ENCODE assay signal across 13 cellular contexts in genomic region chr11:62565100-62565802, GRCh38. TPM values are rescaled to one million over a fixed set of nuclear protein-coding genes. Genes with fewer than 3 reads are reported as not detected.
DNase-seq lines count a peak whose midpoint lies in the region; ATAC-seq, FAIRE-seq and TF ChIP-seq lines count a peak whose summit lies in the region.
"Had no signal": no experiment of that assay in that cellular context is flagged by ENCODE, and none has a peak within 500 bp of the region (broad histone marks: within the 10 kb centered on the region; RNA-seq: fewer than 3 reads in every experiment).

No MANE protein-coding gene starts in this region.

- H3K36me3 ChIP-seq in GM12878 (ENCODE audit: control insufficient read depth in 2 of 2, insufficient read depth in 2 of 2, low read length in 1 of 2): peaks cover 8 to 51% of the 10 kb centered on the region in 2 experiments
- no peaks in the 10 kb centered on the region for H3K36me3 ChIP-seq in testis (ENCODE audit: low read depth, missing control alignments)

- no peak overlapping the region for H2AFZ ChIP-seq in GM12878 (ENCODE audit: control insufficient read depth, low read depth, low read length)

- CTCF ChIA-PET in GM12878 (lab: Yijun Ruan, JAX): interaction anchor here (0.6 to 5.7 kb wide), 13 partner anchors 8 to 170 kb away, joined by 3 to 42 read pairs (median 5); partner anchors contain the start of gene TUT1

- H4K20me1 ChIP-seq in GM12878 (ENCODE audit: control insufficient read depth, insufficient read depth): peaks cover 4% of the 10 kb centered on the region; the same call in 1 of the 2 replicates

- H3K27me3 ChIP-seq in GM12878 (replicated peaks in 1 of 2; ENCODE audit: control insufficient read depth in 2 of 2, insufficient read depth in 2 of 2, low read length in 1 of 2) (no peaks in the 10 kb centered on the region), testis (no peaks in the 10 kb centered on the region)
- H3K27me3 ChIP-seq: neutrophil, SJCRH30, upper lobe of left lung had no signal

- H3K4me1 ChIP-seq in GM12878 (ENCODE audit: control insufficient read depth, insufficient read depth, low read length): peaks cover 8% of the 10 kb centered on the region
- H3K4me1 ChIP-seq in testis: peaks cover 11% of the 10 kb centered on the region

- SMC1A ChIA-PET in GM12878 (lab: Charles Lee; ENCODE audit: uncharacterized antibody, unreplicated experiment): interaction anchor here (0.7 to 3.3 kb wide), 8 partner anchors 8 to 171 kb away, joined by 3 to 18 read pairs (median 4); no protein-coding TSS in a partner anchor

- no peak for FAIRE-seq in GM12878 (lab: Jason Lieb, UNC)
- FAIRE-seq: bronchial epithelial cell, GM12892 had no signal

- 73% methylated on average over 5 of the region's 5 CpGs for WGBS in GM12878 (ENCODE audit: insufficient coverage, insufficient replicate concordance, low lambda C conversion rate, missing lambda C conversion rate)
- 43 to 49% methylated on average over 5 of the region's 5 CpGs for WGBS in testis, 2 donors

- ATAC-seq in activated T-cell treated with anti-CD3 and anti-CD28 coated beads, Interleukin-2, amount 50 U/mL, for 4 hours: no peak
- no peak for ATAC-seq in GM12878
- no peak for ATAC-seq in stimulated activated effector memory CD8-positive, alpha-beta T cell treated with anti-CD3 and anti-CD28 coated beads, Interleukin-12 subunit alpha, Interleukin-12 subunit beta, amount 100 ng/mL, for 72 hours
- ATAC-seq in GM19328 (IDR thresholded peaks at IDR 0.05; ENCODE audit: unreplicated experiment): no peak

- intact Hi-C loops in GM12878 (cut with micrococcal nuclease; ENCODE audit: unreplicated experiment): no loop called here
- intact Hi-C loops in testis (cut with DNase I; ENCODE audit: low total_unique reads): no loop called here

- H3K4me3 ChIP-seq in GM12878 (peak overlapping the region; percentile 23; the same call in 1 of the 2 replicates), testis (no peak overlapping the region)
- H3K4me3 ChIP-seq: SJCRH30, upper lobe of left lung had no signal

- POLR2A ChIA-PET in GM12878 (lab: Charles Lee): interaction anchor here (0.6 to 1.9 kb wide), 6 partner anchors 9 to 279 kb away, joined by 3 to 8 read pairs (median 4); partner anchors contain the start of genes EEF1G and TUT1

- peak overlapping the region; percentile 19 for H3K4me3 Mint-ChIP-seq in activated T-cell treated with anti-CD3 and anti-CD28 coated beads, Interleukin-2, amount 50 U/mL, for 24 hours
- H3K4me3 Mint-ChIP-seq in activated T-cell treated with anti-CD3 and anti-CD28 coated beads, Interleukin-2, amount 50 U/mL, for 4 hours: no peak overlapping the region
- no peak overlapping the region for H3K4me3 Mint-ChIP-seq in stimulated activated effector memory CD8-positive, alpha-beta T cell treated with anti-CD3 and anti-CD28 coated beads, Interleukin-12 subunit alpha, Interleukin-12 subunit beta, amount 100 ng/mL, for 72 hours

- peaks cover 68% of the 10 kb centered on the region for H3K4me1 Mint-ChIP-seq in activated T-cell treated with anti-CD3 and anti-CD28 coated beads, Interleukin-2, amount 50 U/mL, for 24 hours (ENCODE audit: low read depth)
- H3K4me1 Mint-ChIP-seq in activated T-cell treated with anti-CD3 and anti-CD28 coated beads, Interleukin-2, amount 50 U/mL, for 4 hours (ENCODE audit: low read depth): peaks cover 47% of the 10 kb centered on the region
- peaks cover 54% of the 10 kb centered on the region for H3K4me1 Mint-ChIP-seq in stimulated activated effector memory CD8-positive, alpha-beta T cell treated with anti-CD3 and anti-CD28 coated beads, Interleukin-12 subunit alpha, Interleukin-12 subunit beta, amount 100 ng/mL, for 72 hours

- TF ChIP-seq EP300 in GM12878 (IDR thresholded peaks at IDR 0.05; ENCODE audit: borderline replicate concordance in 1 of 2, control insufficient read depth in 1 of 2, low read depth in 2 of 2, low read length in 2 of 2): no peak

- no peak for TF ChIP-seq CTCF in GM12878 (IDR thresholded peaks at IDR 0.05 in 2 of 3, conservative IDR thresholded peaks at IDR 0.05 in 1 of 3; ENCODE audit: control insufficient read depth in 2 of 3, extremely low read depth in 1 of 3, insufficient read depth in 1 of 3, low read depth in 3 of 3, low read length in 3 of 3)
- no peak for TF ChIP-seq CTCF in testis (IDR thresholded peaks at IDR 0.05)

- RAD21 ChIA-PET in GM12878 (lab: Charles Lee; ENCODE audit: unreplicated experiment): interaction anchor here (0.8 to 3.6 kb wide), 8 partner anchors 7 to 140 kb away, joined by 3 to 22 read pairs (median 4); partner anchors contain the start of genes AHNAK, EEF1G and TUT1

- TF ChIP-seq POLR2A in GM12878 (IDR thresholded peaks at IDR 0.05; ENCODE audit: low read depth, low read length): no peak
- TF ChIP-seq POLR2A in testis (IDR thresholded peaks at IDR 0.05): no peak

- peaks cover 93% of the 10 kb centered on the region for H3K36me3 Mint-ChIP-seq in activated T-cell treated with anti-CD3 and anti-CD28 coated beads, Interleukin-2, amount 50 U/mL, for 24 hours (ENCODE audit: low read depth)
- H3K36me3 Mint-ChIP-seq in activated T-cell treated with anti-CD3 and anti-CD28 coated beads, Interleukin-2, amount 50 U/mL, for 4 hours (ENCODE audit: insufficient read depth): peaks cover 41% of the 10 kb centered on the region
- H3K36me3 Mint-ChIP-seq in stimulated activated effector memory CD8-positive, alpha-beta T cell treated with anti-CD3 and anti-CD28 coated beads, Interleukin-12 subunit alpha, Interleukin-12 subunit beta, amount 100 ng/mL, for 72 hours: peaks cover 100% of the 10 kb centered on the region

- no peak overlapping the region for H3K4me2 ChIP-seq in GM12878 (ENCODE audit: control insufficient read depth, insufficient read depth)

- no peak overlapping the region for H3K27ac ChIP-seq in GM12878 (ENCODE audit: control insufficient read depth, insufficient read depth)
- H3K27ac ChIP-seq in testis: no peak overlapping the region
- H3K27ac ChIP-seq: neutrophil, SJCRH30, upper lobe of left lung had no signal

- in situ Hi-C loops in GM12878 (cut with MboI): no loop called here

- TF ChIP-seq RAD21 in GM12878 (IDR thresholded peaks at IDR 0.05; ENCODE audit: insufficient read depth, low read depth, low read length): no peak

- peaks cover 39% of the 10 kb centered on the region for H3K79me2 ChIP-seq in GM12878 (ENCODE audit: control insufficient read depth, insufficient read depth, low read length)

- H3K9me3 ChIP-seq in GM12878 (replicated peaks; ENCODE audit: control insufficient read depth, insufficient read depth, low read length) (no peaks in the 10 kb centered on the region), testis (no peaks in the 10 kb centered on the region)
- H3K9me3 ChIP-seq: neutrophil, SJCRH30, upper lobe of left lung had no signal

- no TSS peak for BruUV-seq in GM12878 (replicated peaks; lab: Mats Ljungman, UMichigan)

- no peak overlapping the region for H3K9ac ChIP-seq in GM12878 (ENCODE audit: control insufficient read depth, insufficient read depth, low read length)

- H3K9me3 Mint-ChIP-seq in activated T-cell treated with anti-CD3 and anti-CD28 coated beads, Interleukin-2, amount 50 U/mL, for 24 hours: no peaks in the 10 kb centered on the region
- no peaks in the 10 kb centered on the region for H3K9me3 Mint-ChIP-seq in activated T-cell treated with anti-CD3 and anti-CD28 coated beads, Interleukin-2, amount 50 U/mL, for 4 hours
- no peaks in the 10 kb centered on the region for H3K9me3 Mint-ChIP-seq in stimulated activated effector memory CD8-positive, alpha-beta T cell treated with anti-CD3 and anti-CD28 coated beads, Interleukin-12 subunit alpha, Interleukin-12 subunit beta, amount 100 ng/mL, for 72 hours

- H3K27me3 Mint-ChIP-seq in activated T-cell treated with anti-CD3 and anti-CD28 coated beads, Interleukin-2, amount 50 U/mL, for 24 hours: no peaks in the 10 kb centered on the region
- H3K27me3 Mint-ChIP-seq in activated T-cell treated with anti-CD3 and anti-CD28 coated beads, Interleukin-2, amount 50 U/mL, for 4 hours (ENCODE audit: low read depth): no peaks in the 10 kb centered on the region

- no peak for DNase-seq in activated T-cell treated with anti-CD3 and anti-CD28 coated beads, Interleukin-2, amount 50 U/mL, for 24 hours
- no peak for DNase-seq in activated T-cell treated with anti-CD3 and anti-CD28 coated beads, Interleukin-2, amount 50 U/mL, for 4 hours
- DNase-seq in GM12878 (ENCODE audit: low read depth, low spot score): no peak
- no peak for DNase-seq in stimulated activated effector memory CD8-positive, alpha-beta T cell treated with anti-CD3 and anti-CD28 coated beads, Interleukin-12 subunit alpha, Interleukin-12 subunit beta, amount 100 ng/mL, for 72 hours (ENCODE audit: low spot score in 2 of 2)
- no peak for DNase-seq in testis
- DNase-seq: NCI-H1694 treated with DMSO at 0.1 percent for 48 hours, NCI-H748 treated with DMSO at 0.1 percent for 48 hours, SJCRH30, upper lobe of left lung had no signal

- H3K27ac Mint-ChIP-seq in activated T-cell treated with anti-CD3 and anti-CD28 coated beads, Interleukin-2, amount 50 U/mL, for 24 hours: peak overlapping the region; percentile 53
- peak overlapping the region; percentile 76 for H3K27ac Mint-ChIP-seq in stimulated activated effector memory CD8-positive, alpha-beta T cell treated with anti-CD3 and anti-CD28 coated beads, Interleukin-12 subunit alpha, Interleukin-12 subunit beta, amount 100 ng/mL, for 72 hours

RNA-seq across cellular contexts. Expression of gene EEF1G, which starts 8.4 kb away (rescaled TPM):
- total RNA-seq in activated T-cell treated with anti-CD3 and anti-CD28 coated beads, Interleukin-2, amount 50 U/mL, for 4 hours: 1,000 to 10,000 TPM; 1,775 to 1,880 (median 1,879) TPM
- total RNA-seq in GM12878 (2013; cell fraction: nucleolus; rRNA removed): 270 and 284 TPM in 2 replicates
- total RNA-seq in GM12878 (2014; rRNA removed): 2,512 and 2,611 TPM in 2 replicates
- total RNA-seq in GM12878 (2014; rRNA removed; fragmentation: Illumina TruSeq; extraction: Trizol): 2,491 and 2,551 TPM in 2 replicates
- total RNA-seq in GM12878 (2021): 2,218 and 2,306 TPM in 2 replicates
- 2,168 TPM for polyA plus RNA-seq in GM12878 (2011; ENCODE audit: low read depth)
- 1,766 and 2,335 TPM in 2 replicates for polyA plus RNA-seq in GM12878 (2011; rRNA removed)
- 2,704 and 2,784 TPM in 2 replicates for polyA plus RNA-seq in GM12878 (2011; cell fraction: cytosol; rRNA removed)
- 719 and 1,009 TPM in 2 replicates for polyA plus RNA-seq in GM12878 (2011; cell fraction: nucleus; rRNA removed)
- polyA plus RNA-seq in GM12878 (2012): 2,616 and 3,065 TPM in 2 replicates
- 2,336 and 2,739 TPM in 2 replicates for polyA plus RNA-seq in GM12878 (2014; fragmentation: Illumina TruSeq; extraction: Trizol)
- polyA plus RNA-seq in GM12878 (2014; fragmentation: Nextera tagmentation; extraction: Ambion mirVana): 1,000 to 10,000 TPM; 1,227 to 1,233 TPM
- 2,498 and 2,961 TPM in 2 replicates for polyA plus RNA-seq in GM12878 (2014; rRNA removed)
- 100 to 1,000 TPM; 850 to 912 TPM for polyA plus RNA-seq in GM12878 (2016; fragmentation: Nextera tagmentation; extraction: Ambion mirVana)
- 1,401 and 2,150 TPM in 2 replicates for polyA minus RNA-seq in GM12878 (2011; rRNA and poly(A)+ RNA removed)
- 694 and 779 TPM in 2 replicates for polyA minus RNA-seq in GM12878 (2011; cell fraction: cytosol; rRNA and poly(A)+ RNA removed)
- 161 and 187 TPM in 2 replicates for polyA minus RNA-seq in GM12878 (2011; cell fraction: nucleus; rRNA and poly(A)+ RNA removed)
- 100 to 1,000 TPM; 607 to 868 TPM for total RNA-seq in testis
- 1,165 TPM for polyA plus RNA-seq in testis (ENCODE audit: insufficient read depth, low read depth, low replicate concordance)

RNA-seq across cellular contexts. Expression of gene AHNAK, which starts 18.6 kb away (rescaled TPM):
- 10 to 100 TPM; 12.3 to 22.7 (median 13.3) TPM for total RNA-seq in activated T-cell treated with anti-CD3 and anti-CD28 coated beads, Interleukin-2, amount 50 U/mL, for 4 hours
- total RNA-seq in GM12878 (2013; cell fraction: nucleolus; rRNA removed): 162 and 186 TPM in 2 replicates
- total RNA-seq in GM12878 (2014; rRNA removed) (44.4 and 46.6 TPM in 2 replicates), GM12878 (2014; rRNA removed; fragmentation: Illumina TruSeq; extraction: Trizol) (43.5 and 49.6 TPM in 2 replicates), GM12878 (2021) (90.0 and 90.3 TPM in 2 replicates), testis (100 to 1,000 TPM; 137 to 148 TPM)
- polyA plus RNA-seq in GM12878 (2011; ENCODE audit: low read depth): 6.6 TPM
- polyA plus RNA-seq in GM12878 (2011; rRNA removed) (12.7 and 16.1 TPM in 2 replicates), GM12878 (2014; fragmentation: Illumina TruSeq; extraction: Trizol) (42.3 and 53.4 TPM in 2 replicates), GM12878 (2014; fragmentation: Nextera tagmentation; extraction: Ambion mirVana) (1 to 10 TPM in 1 of 2 experiments, under 1 TPM in 1; 0.76 to 1.2 TPM), GM12878 (2014; rRNA removed) (22.5 and 23.5 TPM in 2 replicates), GM12878 (2016; fragmentation: Nextera tagmentation; extraction: Ambion mirVana) (10 to 100 TPM; 11.8 to 16.4 TPM), testis (ENCODE audit: insufficient read depth, low read depth, low replicate concordance) (95.8 TPM)
- 8.2 and 13.2 TPM in 2 replicates for polyA plus RNA-seq in GM12878 (2011; cell fraction: cytosol; rRNA removed)
- polyA plus RNA-seq in GM12878 (2011; cell fraction: nucleus; rRNA removed): 28.2 and 31.7 TPM in 2 replicates
- polyA plus RNA-seq in GM12878 (2012): 8.0 and 14.1 TPM in 2 replicates
- polyA minus RNA-seq in GM12878 (2011; rRNA and poly(A)+ RNA removed): 41.7 and 48.2 TPM in 2 replicates
- polyA minus RNA-seq in GM12878 (2011; cell fraction: cytosol; rRNA and poly(A)+ RNA removed): 26.6 and 27.7 TPM in 2 replicates
- polyA minus RNA-seq in GM12878 (2011; cell fraction: nucleus; rRNA and poly(A)+ RNA removed): 15.3 and 15.4 TPM in 2 replicates

RNA-seq across cellular contexts. Expression of gene TUT1, which starts 26.1 kb away (rescaled TPM):
- 10 to 100 TPM; 39.4 to 46.1 (median 41.6) TPM for total RNA-seq in activated T-cell treated with anti-CD3 and anti-CD28 coated beads, Interleukin-2, amount 50 U/mL, for 4 hours
- 19.1 and 19.7 TPM in 2 replicates for total RNA-seq in GM12878 (2013; cell fraction: nucleolus; rRNA removed)
- total RNA-seq in GM12878 (2014; rRNA removed) (12.1 and 12.3 TPM in 2 replicates), GM12878 (2014; rRNA removed; fragmentation: Illumina TruSeq; extraction: Trizol) (6.9 and 8.3 TPM in 2 replicates), GM12878 (2021) (26.6 and 28.4 TPM in 2 replicates), testis (10 to 100 TPM; 24.3 to 30.0 TPM)
- 6.9 TPM for polyA plus RNA-seq in GM12878 (2011; ENCODE audit: low read depth)
- polyA plus RNA-seq in GM12878 (2011; rRNA removed) (12.0 and 18.4 TPM in 2 replicates), GM12878 (2014; fragmentation: Illumina TruSeq; extraction: Trizol) (9.5 and 14.0 TPM in 2 replicates), GM12878 (2014; fragmentation: Nextera tagmentation; extraction: Ambion mirVana) (1 to 10 TPM; 1.1 to 1.4 TPM), GM12878 (2014; rRNA removed) (19.4 and 22.7 TPM in 2 replicates), GM12878 (2016; fragmentation: Nextera tagmentation; extraction: Ambion mirVana) (10 to 100 TPM; 26.9 to 29.9 TPM), testis (ENCODE audit: insufficient read depth, low read depth, low replicate concordance) (25.0 TPM)
- polyA plus RNA-seq in GM12878 (2011; cell fraction: cytosol; rRNA removed): 16.6 and 19.8 TPM in 2 replicates
- polyA plus RNA-seq in GM12878 (2011; cell fraction: nucleus; rRNA removed): 47.4 and 48.5 TPM in 2 replicates
- 15.7 and 18.2 TPM in 2 replicates for polyA plus RNA-seq in GM12878 (2012)
- polyA minus RNA-seq in GM12878 (2011; rRNA and poly(A)+ RNA removed): 8.8 and 10.6 TPM in 2 replicates
- 3.5 and 4.5 TPM in 2 replicates for polyA minus RNA-seq in GM12878 (2011; cell fraction: cytosol; rRNA and poly(A)+ RNA removed)
- polyA minus RNA-seq in GM12878 (2011; cell fraction: nucleus; rRNA and poly(A)+ RNA removed): 5.6 and 7.2 TPM in 2 replicates

RNA-seq across cellular contexts. Expression of gene MTA2, which starts 36.4 kb away (rescaled TPM):
- 100 to 1,000 TPM; 217 to 224 (median 220) TPM for total RNA-seq in activated T-cell treated with anti-CD3 and anti-CD28 coated beads, Interleukin-2, amount 50 U/mL, for 4 hours
- total RNA-seq in GM12878 (2013; cell fraction: nucleolus; rRNA removed): 68.4 and 79.3 TPM in 2 replicates
- total RNA-seq in GM12878 (2014; rRNA removed) (195 and 201 TPM in 2 replicates), GM12878 (2014; rRNA removed; fragmentation: Illumina TruSeq; extraction: Trizol) (174 and 178 TPM in 2 replicates), GM12878 (2021) (189 and 196 TPM in 2 replicates), testis (100 to 1,000 TPM in 1 of 2 donors, 10 to 100 TPM in 1; 97.2 to 115 TPM)
- polyA plus RNA-seq in GM12878 (2011; ENCODE audit: low read depth): 48.7 TPM
- polyA plus RNA-seq in GM12878 (2011; rRNA removed) (43.2 and 53.2 TPM in 2 replicates), GM12878 (2014; fragmentation: Illumina TruSeq; extraction: Trizol) (198 and 201 TPM in 2 replicates), GM12878 (2014; fragmentation: Nextera tagmentation; extraction: Ambion mirVana) (1 to 10 TPM; 6.7 to 6.8 TPM), GM12878 (2014; rRNA removed) (135 and 137 TPM in 2 replicates), GM12878 (2016; fragmentation: Nextera tagmentation; extraction: Ambion mirVana) (10 to 100 TPM; 76.3 to 90.3 TPM), testis (ENCODE audit: insufficient read depth, low read depth, low replicate concordance) (87.6 TPM)
- polyA plus RNA-seq in GM12878 (2011; cell fraction: cytosol; rRNA removed): 68.6 and 69.6 TPM in 2 replicates
- polyA plus RNA-seq in GM12878 (2011; cell fraction: nucleus; rRNA removed): 136 and 209 TPM in 2 replicates
- 75.6 and 111 TPM in 2 replicates for polyA plus RNA-seq in GM12878 (2012)
- polyA minus RNA-seq in GM12878 (2011; rRNA and poly(A)+ RNA removed): 82.3 and 108 TPM in 2 replicates
- 43.6 and 46.5 TPM in 2 replicates for polyA minus RNA-seq in GM12878 (2011; cell fraction: cytosol; rRNA and poly(A)+ RNA removed)
- 51.3 and 83.7 TPM in 2 replicates for polyA minus RNA-seq in GM12878 (2011; cell fraction: nucleus; rRNA and poly(A)+ RNA removed)

RNA-seq across cellular contexts. Expression of gene EML3, which starts 47.3 kb away (rescaled TPM):
- 100 to 1,000 TPM; 145 to 160 (median 155) TPM for total RNA-seq in activated T-cell treated with anti-CD3 and anti-CD28 coated beads, Interleukin-2, amount 50 U/mL, for 4 hours
- 48.1 and 57.5 TPM in 2 replicates for total RNA-seq in GM12878 (2013; cell fraction: nucleolus; rRNA removed)
- total RNA-seq in GM12878 (2014; rRNA removed) (22.5 and 23.9 TPM in 2 replicates), GM12878 (2014; rRNA removed; fragmentation: Illumina TruSeq; extraction: Trizol) (14.0 and 17.3 TPM in 2 replicates), GM12878 (2021) (69.8 and 82.5 TPM in 2 replicates), testis (10 to 100 TPM; 39.3 to 57.8 TPM)
- polyA plus RNA-seq in GM12878 (2011; ENCODE audit: low read depth): 19.2 TPM
- polyA plus RNA-seq in GM12878 (2011; rRNA removed) (18.4 and 27.1 TPM in 2 replicates), GM12878 (2014; fragmentation: Illumina TruSeq; extraction: Trizol) (16.3 and 21.9 TPM in 2 replicates), GM12878 (2014; fragmentation: Nextera tagmentation; extraction: Ambion mirVana) (1 to 10 TPM in 1 of 2 experiments, under 1 TPM in 1; 0.58 to 1.2 TPM), GM12878 (2014; rRNA removed) (45.7 and 61.0 TPM in 2 replicates), GM12878 (2016; fragmentation: Nextera tagmentation; extraction: Ambion mirVana) (10 to 100 TPM; 25.6 to 26.8 TPM), testis (ENCODE audit: insufficient read depth, low read depth, low replicate concordance) (29.3 TPM)
- polyA plus RNA-seq in GM12878 (2011; cell fraction: cytosol; rRNA removed): 25.4 and 33.5 TPM in 2 replicates
- 197 and 232 TPM in 2 replicates for polyA plus RNA-seq in GM12878 (2011; cell fraction: nucleus; rRNA removed)
- polyA plus RNA-seq in GM12878 (2012): 42.2 and 48.7 TPM in 2 replicates
- polyA minus RNA-seq in GM12878 (2011; rRNA and poly(A)+ RNA removed): 20.3 and 27.6 TPM in 2 replicates
- polyA minus RNA-seq in GM12878 (2011; cell fraction: cytosol; rRNA and poly(A)+ RNA removed): 12.0 and 12.2 TPM in 2 replicates
- polyA minus RNA-seq in GM12878 (2011; cell fraction: nucleus; rRNA and poly(A)+ RNA removed): 22.6 and 35.8 TPM in 2 replicates
